11 cellular contexts compared by ENCODE assay signal in the genomic region with DNA sequence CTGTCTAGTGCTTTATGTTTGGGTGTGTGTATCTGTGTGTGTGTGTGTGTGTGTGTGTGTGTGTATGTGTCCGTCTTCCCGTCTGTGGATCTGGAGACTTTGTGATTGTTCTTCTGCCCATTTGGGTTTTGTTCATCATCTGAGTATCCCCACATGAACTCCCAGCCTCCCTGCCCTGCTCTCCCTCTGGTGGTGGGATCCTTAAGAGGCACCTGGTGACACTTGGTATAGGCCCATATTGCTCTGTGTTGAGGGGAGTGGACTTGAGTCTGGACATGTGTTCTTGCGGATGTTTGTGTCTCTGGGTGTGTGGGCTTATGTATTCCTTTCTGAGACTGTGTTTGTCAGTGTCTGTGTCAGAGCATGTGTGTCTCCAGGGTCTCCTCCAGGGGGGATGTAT. TPM values are rescaled to one million over a fixed set of nuclear protein-coding genes. Genes with fewer than 3 reads are reported as not detected.
DNase-seq lines count a peak whose midpoint lies in the region; ATAC-seq and TF ChIP-seq lines count a peak whose summit lies in the region.
"Had no signal": no experiment of that assay in that cellular context is flagged by ENCODE, and none has a peak within 500 bp of the region (broad histone marks: within the 10 kb centered on the region; RNA-seq: fewer than 3 reads in every experiment).

No MANE protein-coding gene starts in this region.

- peak; percentile 58 for ATAC-seq in stimulated activated naive CD8-positive, alpha-beta T cell treated with anti-CD3 and anti-CD28 coated beads, Interleukin-15, amount 100 ng/mL, for 72 hours
- no peak for ATAC-seq in stimulated activated naive CD8-positive, alpha-beta T cell treated with anti-CD3 and anti-CD28 coated beads, Interleukin-15, Interleukin-2, amounts not matched to agents 100 U/mL and 50 U/mL, for 24 hours
- ATAC-seq in HG03378 (IDR thresholded peaks at IDR 0.05; ENCODE audit: unreplicated experiment): no peak
- ATAC-seq: left cardiac atrium had no signal

- H3K9me3 Mint-ChIP-seq in stimulated activated naive CD8-positive, alpha-beta T cell treated with anti-CD3 and anti-CD28 coated beads, Interleukin-15, amount 100 ng/mL, for 72 hours: no peaks in the 10 kb centered on the region
- H3K9me3 Mint-ChIP-seq: CD4-positive, CD25-positive, alpha-beta regulatory T cell; T-helper 1 cell treated with Interleukin-12 subunit alpha and Interleukin-12 subunit beta and Interleukin-4 antibody, amounts not matched to agents 30 μg/mL and 1 μg/mL, for 36 hours had no signal

- no peak overlapping the region for H3K4me3 Mint-ChIP-seq in stimulated activated naive CD8-positive, alpha-beta T cell treated with anti-CD3 and anti-CD28 coated beads, Interleukin-15, amount 100 ng/mL, for 72 hours
- H3K4me3 Mint-ChIP-seq: CD4-positive, CD25-positive, alpha-beta regulatory T cell; T-helper 1 cell treated with Interleukin-12 subunit alpha and Interleukin-12 subunit beta and Interleukin-4 antibody, amounts not matched to agents 30 μg/mL and 1 μg/mL, for 36 hours had no signal

- H3K27me3 Mint-ChIP-seq in stimulated activated naive CD8-positive, alpha-beta T cell treated with anti-CD3 and anti-CD28 coated beads, Interleukin-15, amount 100 ng/mL, for 72 hours: no peaks in the 10 kb centered on the region
- H3K27me3 Mint-ChIP-seq: CD4-positive, CD25-positive, alpha-beta regulatory T cell had no signal

- no peak for DNase-seq in stimulated activated naive CD8-positive, alpha-beta T cell treated with anti-CD3 and anti-CD28 coated beads, Interleukin-15, amount 100 ng/mL, for 72 hours
- no peak for DNase-seq in stimulated activated naive CD8-positive, alpha-beta T cell treated with anti-CD3 and anti-CD28 coated beads, Interleukin-15, Interleukin-2, amounts not matched to agents 100 U/mL and 50 U/mL, for 24 hours
- DNase-seq in SK-MEL-5 (ENCODE audit: low read depth, low spot score) (peak; percentile 32), epithelial cell of proximal tubule (ENCODE audit: low read depth) (no peak), H4 (ENCODE audit: low spot score) (no peak), SHP77 treated with DMSO at 0.1 percent for 48 hours (lab: John Stamatoyannopoulos, UW) (no peak)
- DNase-seq in activated naive CD4-positive, alpha-beta T cell treated with Interleukin-2 at 50 U/mL for 16 hours: no peak
- DNase-seq: left cardiac atrium had no signal

- in situ Hi-C loops in SK-MEL-5 (cut with HindIII; ENCODE audit: low pct_unique_long_range_greater_than_20kb, low sequenced_read_pairs): no loop called here

- TF ChIP-seq CTCF in epithelial cell of proximal tubule (conservative IDR thresholded peaks at IDR 0.05; ENCODE audit: low read depth, low read length): peak; percentile 58

- H3K4me1 Mint-ChIP-seq in stimulated activated naive CD8-positive, alpha-beta T cell treated with anti-CD3 and anti-CD28 coated beads, Interleukin-15, amount 100 ng/mL, for 72 hours: peaks cover 10% of the 10 kb centered on the region

- no peak overlapping the region for H3K4me3 ChIP-seq in epithelial cell of proximal tubule (ENCODE audit: low read depth, low read length)

- H3K27ac Mint-ChIP-seq in stimulated activated naive CD8-positive, alpha-beta T cell treated with anti-CD3 and anti-CD28 coated beads, Interleukin-15, amount 100 ng/mL, for 72 hours: peak overlapping the region in 1 of 2 donors; percentile 22
- H3K27ac Mint-ChIP-seq: T-helper 1 cell treated with Interleukin-12 subunit alpha and Interleukin-12 subunit beta and Interleukin-4 antibody, amounts not matched to agents 30 μg/mL and 1 μg/mL, for 36 hours had no signal

RNA-seq across cellular contexts. Expression of gene RCOR2, which starts 15.3 kb away (rescaled TPM):
- total RNA-seq in SK-MEL-5 (2014; rRNA removed; shearing (Covaris generic)): 0.63 and 0.80 TPM in 2 replicates
- polyA plus RNA-seq in SK-MEL-5 (2015; cell fraction: cytosol; rRNA removed): 1.4 and 1.8 TPM in 2 replicates
- polyA plus RNA-seq in SK-MEL-5 (2015; cell fraction: nucleus; rRNA removed): 1.9 and 2.9 TPM in 2 replicates
- 3.1 and 4.8 TPM in 2 replicates for total RNA-seq in epithelial cell of proximal tubule
- total RNA-seq in H4 (2014; rRNA removed; shearing (Covaris generic)): 0.49 and 0.66 TPM in 2 replicates
- total RNA-seq: CD4-positive, CD25-positive, alpha-beta regulatory T cell had no signal
- polyA plus RNA-seq: CD4-positive, CD25-positive, alpha-beta regulatory T cell had no signal

RNA-seq across cellular contexts. Expression of gene NAA40, which starts 37.1 kb away (rescaled TPM):
- total RNA-seq in SK-MEL-5 (2014; rRNA removed; shearing (Covaris generic)): 8.7 and 10.0 TPM in 2 replicates
- 16.6 and 20.7 TPM in 2 replicates for polyA plus RNA-seq in SK-MEL-5 (2015; cell fraction: cytosol; rRNA removed)
- 82.2 and 103 TPM in 2 replicates for polyA plus RNA-seq in SK-MEL-5 (2015; cell fraction: nucleus; rRNA removed)
- total RNA-seq in epithelial cell of proximal tubule: 17.6 and 19.4 TPM in 2 replicates
- 6.1 and 10.5 TPM in 2 replicates for total RNA-seq in H4 (2014; rRNA removed; shearing (Covaris generic))
